1 cellular context compared by ENCODE assay signal in genomic region chr9:94706922-94707321, GRCh38.
TF ChIP-seq lines count a peak whose summit lies in the region.

No MANE protein-coding gene starts in this region.

TF ChIP-seq in HepG2, 621 proteins besides CTCF, POLR2A, EP300 and RAD21 (continued from another document):
- TF ChIP-seq, protein P1, sequence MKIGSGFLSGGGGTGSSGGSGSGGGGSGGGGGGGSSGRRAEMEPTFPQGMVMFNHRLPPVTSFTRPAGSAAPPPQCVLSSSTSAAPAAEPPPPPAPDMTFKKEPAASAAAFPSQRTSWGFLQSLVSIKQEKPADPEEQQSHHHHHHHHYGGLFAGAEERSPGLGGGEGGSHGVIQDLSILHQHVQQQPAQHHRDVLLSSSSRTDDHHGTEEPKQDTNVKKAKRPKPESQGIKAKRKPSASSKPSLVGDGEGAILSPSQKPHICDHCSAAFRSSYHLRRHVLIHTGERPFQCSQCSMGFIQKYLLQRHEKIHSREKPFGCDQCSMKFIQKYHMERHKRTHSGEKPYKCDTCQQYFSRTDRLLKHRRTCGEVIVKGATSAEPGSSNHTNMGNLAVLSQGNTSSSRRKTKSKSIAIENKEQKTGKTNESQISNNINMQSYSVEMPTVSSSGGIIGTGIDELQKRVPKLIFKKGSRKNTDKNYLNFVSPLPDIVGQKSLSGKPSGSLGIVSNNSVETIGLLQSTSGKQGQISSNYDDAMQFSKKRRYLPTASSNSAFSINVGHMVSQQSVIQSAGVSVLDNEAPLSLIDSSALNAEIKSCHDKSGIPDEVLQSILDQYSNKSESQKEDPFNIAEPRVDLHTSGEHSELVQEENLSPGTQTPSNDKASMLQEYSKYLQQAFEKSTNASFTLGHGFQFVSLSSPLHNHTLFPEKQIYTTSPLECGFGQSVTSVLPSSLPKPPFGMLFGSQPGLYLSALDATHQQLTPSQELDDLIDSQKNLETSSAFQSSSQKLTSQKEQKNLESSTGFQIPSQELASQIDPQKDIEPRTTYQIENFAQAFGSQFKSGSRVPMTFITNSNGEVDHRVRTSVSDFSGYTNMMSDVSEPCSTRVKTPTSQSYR (CRISPR knock-in tag; IDR thresholded peaks at IDR 0.05; ENCODE audit: borderline replicate concordance), result no peak
- no peak for TF ChIP-seq SP5 (CRISPR knock-in tag; IDR thresholded peaks at IDR 0.05; ENCODE audit: borderline replicate concordance, low read depth)
- TF ChIP-seq SCMH1 (CRISPR knock-in tag; IDR thresholded peaks at IDR 0.05; ENCODE audit: borderline replicate concordance), result no peak
- no peak for TF ChIP-seq BRD4 (CRISPR knock-in tag; IDR thresholded peaks at IDR 0.05)
- TF ChIP-seq ZBTB38 (CRISPR knock-in tag; IDR thresholded peaks at IDR 0.05), result no peak
- TF ChIP-seq ZNF775 (CRISPR knock-in tag; IDR thresholded peaks at IDR 0.05; ENCODE audit: borderline replicate concordance), result no peak
- TF ChIP-seq HHEX (CRISPR knock-in tag; IDR thresholded peaks at IDR 0.05), result no peak
- TF ChIP-seq LRRFIP1 (CRISPR knock-in tag; conservative IDR thresholded peaks at IDR 0.05), result no peak
- TF ChIP-seq, protein P2, sequence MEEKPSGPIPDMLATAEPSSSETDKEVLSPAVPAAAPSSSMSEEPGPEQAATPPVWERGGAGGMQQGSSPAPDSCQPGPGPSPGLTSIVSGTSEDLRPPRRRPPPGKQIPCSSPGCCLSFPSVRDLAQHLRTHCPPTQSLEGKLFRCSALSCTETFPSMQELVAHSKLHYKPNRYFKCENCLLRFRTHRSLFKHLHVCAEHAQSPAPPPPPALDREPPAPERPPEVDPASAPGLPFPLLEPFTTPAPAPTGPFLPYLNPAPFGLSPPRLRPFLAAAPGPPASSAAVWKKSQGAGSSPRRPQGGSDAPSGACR (CRISPR knock-in tag; IDR thresholded peaks at IDR 0.05), result 0 out of 2 replicates have a peak, but pooled peaks have one; percentile 34
- TF ChIP-seq ISL2 (CRISPR knock-in tag; IDR thresholded peaks at IDR 0.05), result 0 out of 2 replicates have a peak, but pooled peaks have one; percentile 21
- TF ChIP-seq RBM39 (IDR thresholded peaks at IDR 0.05; ENCODE audit: low read depth, low read length, poor library complexity, severe bottlenecking), result no peak
- TF ChIP-seq PHF21A (CRISPR knock-in tag; IDR thresholded peaks at IDR 0.05), result no peak
- no peak for TF ChIP-seq FOXP1 (IDR thresholded peaks at IDR 0.05)
- peak; percentile 44; the same call in 1 of the 2 replicates for TF ChIP-seq FOXP1 (CRISPR knock-in tag; IDR thresholded peaks at IDR 0.05)
- no peak for TF ChIP-seq MEIS2 (CRISPR knock-in tag; IDR thresholded peaks at IDR 0.05)
- no peak for TF ChIP-seq PITX1 (CRISPR knock-in tag; IDR thresholded peaks at IDR 0.05)
- TF ChIP-seq ZNF790 (CRISPR knock-in tag; IDR thresholded peaks at IDR 0.05; ENCODE audit: borderline replicate concordance), result no peak
- TF ChIP-seq KMT2A (CRISPR knock-in tag; IDR thresholded peaks at IDR 0.05), result no peak
- no peak for TF ChIP-seq ZNF501 (CRISPR knock-in tag; IDR thresholded peaks at IDR 0.05)
- no peak for TF ChIP-seq ZNF530 (CRISPR knock-in tag; IDR thresholded peaks at IDR 0.05; ENCODE audit: low read depth)
- TF ChIP-seq ONECUT2 (CRISPR knock-in tag; IDR thresholded peaks at IDR 0.05), result no peak
- no peak for TF ChIP-seq ZNF484 (CRISPR knock-in tag; IDR thresholded peaks at IDR 0.05; ENCODE audit: borderline replicate concordance, low read depth)
- 0 out of 2 replicates have a peak, but pooled peaks have one; percentile 38 for TF ChIP-seq FOXK1 (CRISPR knock-in tag; IDR thresholded peaks at IDR 0.05; ENCODE audit: borderline replicate concordance, low read depth)
- TF ChIP-seq HDAC2 (CRISPR knock-in tag; IDR thresholded peaks at IDR 0.05), result peak; percentile 54
- no peak for TF ChIP-seq ZNF563 (CRISPR knock-in tag; IDR thresholded peaks at IDR 0.05)
- peak; percentile 54; the same call in 1 of the 2 replicates for TF ChIP-seq ZMYM4 (CRISPR knock-in tag; IDR thresholded peaks at IDR 0.05)
- TF ChIP-seq NONO (IDR thresholded peaks at IDR 0.05), result no peak
- TF ChIP-seq NONO (CRISPR knock-in tag; conservative IDR thresholded peaks at IDR 0.05), result no peak
- TF ChIP-seq STAT6 (CRISPR knock-in tag; IDR thresholded peaks at IDR 0.05; ENCODE audit: borderline replicate concordance), result no peak
- TF ChIP-seq ZC3H13 (CRISPR knock-in tag; IDR thresholded peaks at IDR 0.05), result no peak
- TF ChIP-seq GATAD1 (CRISPR knock-in tag; IDR thresholded peaks at IDR 0.05), result no peak
- peak; percentile 58; the same call in 1 of the 2 replicates for TF ChIP-seq HMG20A (CRISPR knock-in tag; IDR thresholded peaks at IDR 0.05; ENCODE audit: borderline replicate concordance)
- TF ChIP-seq TRIM24 (CRISPR knock-in tag; IDR thresholded peaks at IDR 0.05), result peak; percentile 85
